8 cellular contexts compared by ENCODE assay signal in genomic region chr9:108489567-108489966, GRCh38.
"Had no signal": no experiment of that assay in that cellular context is flagged by ENCODE, and none has a peak within 500 bp of the region (broad histone marks: within the 10 kb centered on the region; RNA-seq: fewer than 3 reads in every experiment).

No MANE protein-coding gene starts in this region.

- H3K4me3 ChIP-seq: GM23248, HAP-1, K562 had no signal

- H3K27ac ChIP-seq: GM23248 had no signal

- H3K9ac ChIP-seq: GM23248 had no signal

- DNase-seq: GM23248, GOT3, H7, HFFc6, IMR-90 had no signal

- H3K36me3 ChIP-seq: HAP-1 had no signal

- H3K4me1 ChIP-seq: HAP-1 had no signal

- FAIRE-seq: HTR-8/SVneo, K562 had no signal

- H2AFZ ChIP-seq: GM23248 had no signal

- H3K9me3 ChIP-seq: HAP-1 had no signal
